Comparison of ENCODE assay signal across 3 cellular contexts in genomic region chr15:82237944-82238534, GRCh38. TPM values are rescaled to one million over a fixed set of nuclear protein-coding genes. Genes with fewer than 3 reads are reported as not detected.
"Had no signal": no experiment of that assay in that cellular context is flagged by ENCODE, and none has a peak within 500 bp of the region (broad histone marks: within the 10 kb centered on the region; RNA-seq: fewer than 3 reads in every experiment).

No MANE protein-coding gene starts in this region.

RNA-seq across cellular contexts. Expression of gene SAXO2, which starts 24.6 kb away (rescaled TPM):
- total RNA-seq: activated T-helper 17 cell treated with anti-CD3 and anti-CD28 coated beads, Interleukin-2, amount 50 U/mL, for 72 hours; activated T-helper 2 cell treated with anti-CD3 and anti-CD28 coated beads, Interferon-gamma antibody, Interleukin-2, Interleukin-4, amounts not matched to agents 10 μg/mL and 5 μg/mL and 100 μg/mL, durations not matched to agents 14 hours and 24 hours and 36 hours; ascending aorta had no signal
